In genomic region chr2:68765739-68766377, GRCh38 we compare ENCODE assay signal across 9 cellular contexts. TPM values are rescaled to one million over a fixed set of nuclear protein-coding genes. Genes with fewer than 3 reads are reported as not detected.
DNase-seq lines count a peak whose midpoint lies in the region; ATAC-seq, FAIRE-seq and TF ChIP-seq lines count a peak whose summit lies in the region.
"Had no signal": no experiment of that assay in that cellular context is flagged by ENCODE, and none has a peak within 500 bp of the region (broad histone marks: within the 10 kb centered on the region; RNA-seq: fewer than 3 reads in every experiment).

No MANE protein-coding gene starts in this region.

- peak overlapping the region; percentile 11 for H2AFZ ChIP-seq in hepatocyte

- peak overlapping the region; percentile 66 for H3K4me3 Mint-ChIP-seq in T-helper 1 cell treated with Interleukin-12 subunit alpha and Interleukin-12 subunit beta and Interleukin-4 antibody, amounts not matched to agents 30 μg/mL and 1 μg/mL, for 36 hours

- DNase-seq in A549 (ENCODE audit: low read depth in 1 of 2, low spot score in 1 of 2) (no peak), hepatocyte (ENCODE audit: low spot score) (no peak), OCI-M1 (lab: John Stamatoyannopoulos, UW) (no peak), urothelium cell line (ENCODE audit: low spot score) (no peak), body of pancreas (no peak)
- DNase-seq: NCI-H2171 treated with DMSO at 0.1 percent for 48 hours had no signal

- H3K27me3 ChIP-seq in hepatocyte (no peaks in the 10 kb centered on the region), body of pancreas (no peaks in the 10 kb centered on the region)

- no peak for TF ChIP-seq EP300 in A549 (IDR thresholded peaks at IDR 0.05)

- H3K36me3 ChIP-seq in hepatocyte (replicated peaks; ENCODE audit: insufficient read depth, low read depth) (no peaks in the 10 kb centered on the region), body of pancreas (replicated peaks in 1 of 2; ENCODE audit: insufficient read depth in 1 of 2, low read depth in 2 of 2) (no peaks in the 10 kb centered on the region)

- peak overlapping the region; percentile 87 for H3K27ac Mint-ChIP-seq in T-helper 1 cell treated with Interleukin-12 subunit alpha and Interleukin-12 subunit beta and Interleukin-4 antibody, amounts not matched to agents 30 μg/mL and 1 μg/mL, for 36 hours

- intact Hi-C loops in body of pancreas (cut with DNase I), result no loop called here

- 38% methylated on average over 4 of the region's 4 CpGs for WGBS in A549 (ENCODE audit: missing lambda C conversion rate)
- 69% methylated on average over 4 of the region's 4 CpGs for WGBS in hepatocyte (ENCODE audit: low lambda C conversion rate, missing lambda C conversion rate)
- 48 to 68% methylated on average over 4 of the region's 4 CpGs for WGBS in body of pancreas, 2 donors

- TF ChIP-seq RAD21 in A549 (conservative IDR thresholded peaks at IDR 0.05 in 1 of 2, IDR thresholded peaks at IDR 0.05 in 1 of 2), result no peak

- H3K9me3 Mint-ChIP-seq in T-helper 1 cell treated with Interleukin-12 subunit alpha and Interleukin-12 subunit beta and Interleukin-4 antibody, amounts not matched to agents 30 μg/mL and 1 μg/mL, for 36 hours, result no peaks in the 10 kb centered on the region

- peak; percentile 53 to 71; a peak in 3 of 6 replicates for ATAC-seq in A549
- peak; percentile 20 for ATAC-seq in GM18907 (IDR thresholded peaks at IDR 0.05; ENCODE audit: unreplicated experiment)
- ATAC-seq in GM19351 (IDR thresholded peaks at IDR 0.05; ENCODE audit: unreplicated experiment), result no peak
- no peak for ATAC-seq in body of pancreas

- TF ChIP-seq CTCF in A549 (IDR thresholded peaks at IDR 0.05) (no peak), hepatocyte (IDR thresholded peaks at IDR 0.05; ENCODE audit: poor library complexity) (no peak), body of pancreas (IDR thresholded peaks at IDR 0.05) (no peak)

- FAIRE-seq in A549 (lab: Jason Lieb, UNC), result no peak
- no peak for FAIRE-seq in urothelium cell line (lab: Jason Lieb, UNC)

- no peaks in the 10 kb centered on the region for H3K9me3 ChIP-seq in A549
- H3K9me3 ChIP-seq in hepatocyte (ENCODE audit: low read depth), result no peaks in the 10 kb centered on the region
- H3K9me3 ChIP-seq in body of pancreas, result no peaks in the 10 kb centered on the region

- peaks cover 88% of the 10 kb centered on the region for H3K4me1 Mint-ChIP-seq in T-helper 1 cell treated with Interleukin-12 subunit alpha and Interleukin-12 subunit beta and Interleukin-4 antibody, amounts not matched to agents 30 μg/mL and 1 μg/mL, for 36 hours (ENCODE audit: low read depth)

- no peaks in the 10 kb centered on the region for H4K20me1 ChIP-seq in hepatocyte (ENCODE audit: insufficient read depth, poor library complexity, severe bottlenecking)

- POLR2A ChIA-PET in A549 (lab: Yijun Ruan, JAX), result no interaction called here

- peaks cover 37% of the 10 kb centered on the region for H3K36me3 Mint-ChIP-seq in T-helper 1 cell treated with Interleukin-12 subunit alpha and Interleukin-12 subunit beta and Interleukin-4 antibody, amounts not matched to agents 30 μg/mL and 1 μg/mL, for 36 hours (ENCODE audit: low read depth)

- H3K4me3 ChIP-seq in A549 (no peak overlapping the region), hepatocyte (no peak overlapping the region), body of pancreas (no peak overlapping the region)

- H3K4me1 ChIP-seq in A549 (no peaks in the 10 kb centered on the region), hepatocyte (ENCODE audit: insufficient read depth) (peaks cover 34% of the 10 kb centered on the region), body of pancreas (peaks cover 11% of the 10 kb centered on the region)

- H3K9me2 ChIP-seq in hepatocyte (replicated peaks; ENCODE audit: insufficient read depth), result no peaks in the 10 kb centered on the region

- no peak overlapping the region for H3K4me2 ChIP-seq in A549
- peak overlapping the region; percentile 45 for H3K4me2 ChIP-seq in hepatocyte

- H3K27me3 Mint-ChIP-seq in T-helper 1 cell treated with Interleukin-12 subunit alpha and Interleukin-12 subunit beta and Interleukin-4 antibody, amounts not matched to agents 30 μg/mL and 1 μg/mL, for 36 hours (ENCODE audit: low read depth), result no peaks in the 10 kb centered on the region

- TF ChIP-seq POLR2A in A549 (IDR thresholded peaks at IDR 0.05; ENCODE audit: low read length) (no peak), body of pancreas (IDR thresholded peaks at IDR 0.05) (no peak)

- H3K79me2 ChIP-seq in hepatocyte, result no peaks in the 10 kb centered on the region

- H3K27ac ChIP-seq in A549 (no peak overlapping the region), hepatocyte (peak overlapping the region; percentile 50), body of pancreas (peak overlapping the region in 1 of 4 donors; percentile 16)

- CTCF ChIA-PET in A549 (lab: Yijun Ruan, JAX), result interaction anchor here (0.7 kb wide), 1 partner anchor 14 kb away, joined by 4 read pairs; no protein-coding TSS in a partner anchor

TF ChIP-seq in A549, 52 proteins besides CTCF, POLR2A, EP300 and RAD21:
- no peak for TF ChIP-seq E2F6 (IDR thresholded peaks at IDR 0.05; ENCODE audit: borderline replicate concordance, low read depth)
- TF ChIP-seq NPAS2 (CRISPR knock-in tag; IDR thresholded peaks at IDR 0.05; ENCODE audit: borderline replicate concordance), result no peak
- no peak for TF ChIP-seq HOXA7 (CRISPR knock-in tag; IDR thresholded peaks at IDR 0.05)
- TF ChIP-seq EHF (CRISPR knock-in tag; IDR thresholded peaks at IDR 0.05), result no peak
- TF ChIP-seq RARB (CRISPR knock-in tag; IDR thresholded peaks at IDR 0.05), result no peak
- TF ChIP-seq CBX2 (IDR thresholded peaks at IDR 0.05; ENCODE audit: borderline replicate concordance, low read depth), result no peak
- no peak for TF ChIP-seq REST (IDR thresholded peaks at IDR 0.05)
- TF ChIP-seq GATA3 (IDR thresholded peaks at IDR 0.05; ENCODE audit: borderline replicate concordance), result no peak
- TF ChIP-seq PBX3 (IDR thresholded peaks at IDR 0.05), result no peak
- no peak for TF ChIP-seq FOSL2 (IDR thresholded peaks at IDR 0.05)
- no peak for TF ChIP-seq FOSL2 (CRISPR knock-in tag; IDR thresholded peaks at IDR 0.05)

RNA-seq across cellular contexts. Expression of gene ARHGAP25, which starts 31.2 kb away (rescaled TPM):
- polyA plus RNA-seq in A549 (2011; rRNA removed), result 2.2 and 2.4 TPM in 2 replicates
- 0.17 and 0.21 TPM in 2 replicates for polyA plus RNA-seq in A549 (2012; cell fraction: cytosol; rRNA removed)
- polyA plus RNA-seq in A549 (2012; cell fraction: nucleus; rRNA removed), result 0.13 and 0.36 TPM in 2 replicates
- 0.50 to 0.65 TPM (median 0.52 TPM) in 3 replicates for polyA plus RNA-seq in A549 (2017; fragmentation: RNase III; extraction: RNeasy Plus Mini Kit Qiagen cat#74134 plus additional on column Dnase treatment)
- 3.0 and 5.5 TPM in 2 replicates for polyA minus RNA-seq in A549 (2011; rRNA and poly(A)+ RNA removed)
- 0.47 TPM in 1 of 2 replicates, not detected in the other for total RNA-seq in hepatocyte
- polyA plus RNA-seq in hepatocyte, result 0.12 and 0.21 TPM in 2 replicates
- total RNA-seq in body of pancreas, result 1 to 10 TPM; 4.2 to 6.6 TPM

Comparison
In these comparisons a context has a peak if more than half of its experiments do, and no peak if none do; other contexts are left out.
1. ATAC-seq: peak in A549 (2 of 2) and GM18907 (single experiment); none in GM19351 (single experiment) and body of pancreas (single experiment).